Comparison of ENCODE assay signal across 4 cellular contexts in genomic region chr14:97444248-97444647, GRCh38.
"Had no signal": no experiment of that assay in that cellular context is flagged by ENCODE, and none has a peak within 500 bp of the region (broad histone marks: within the 10 kb centered on the region; RNA-seq: fewer than 3 reads in every experiment).

No MANE protein-coding gene starts in this region.

- H3K4me3 ChIP-seq: GM23338 had no signal

- H3K9me3 Mint-ChIP-seq: GM23338, H9 had no signal

- H3K4me2 ChIP-seq: GM23338 had no signal

- H2AFZ ChIP-seq: GM23338 had no signal

- DNase-seq: H9, HCEC 1CT, IMR-90 had no signal

- ATAC-seq: GM23338 had no signal

- H3K27ac Mint-ChIP-seq: GM23338, H9 had no signal

- H3K4me3 Mint-ChIP-seq: GM23338, H9 had no signal
